ENCODE assay signal across 21 cellular contexts in genomic region chr5:57505640-57506039, GRCh38. TPM values are rescaled to one million over a fixed set of nuclear protein-coding genes. Genes with fewer than 3 reads are reported as not detected.
DNase-seq lines count a peak whose midpoint lies in the region; ATAC-seq and TF ChIP-seq lines count a peak whose summit lies in the region.
"Had no signal": no experiment of that assay in that cellular context is flagged by ENCODE, and none has a peak within 500 bp of the region (broad histone marks: within the 10 kb centered on the region; RNA-seq: fewer than 3 reads in every experiment).

No MANE protein-coding gene starts in this region.

- H3K4me2 ChIP-seq in SK-N-SH (no peak overlapping the region), HCT116 (ENCODE audit: low read length) (no peak overlapping the region), neural cell (ENCODE audit: low read length) (peak overlapping the region; percentile 62)
- H3K4me2 ChIP-seq: GM23338 had no signal

- H3K4me1 ChIP-seq in SK-N-SH (ENCODE audit: control insufficient read depth in 1 of 2, insufficient read depth in 2 of 2, low read depth in 1 of 2, low read length in 1 of 2) (peaks cover 6 to 15% of the 10 kb centered on the region in 2 experiments; a peak in 3 of 4 replicates), HCT116 (ENCODE audit: control insufficient read depth in 1 of 2, insufficient read depth in 2 of 2, low read length in 2 of 2) (peaks cover 3 to 17% of the 10 kb centered on the region in 2 experiments; a peak in 3 of 4 replicates)
- H3K4me1 ChIP-seq: HAP-1 had no signal

- H2AFZ ChIP-seq in SK-N-SH (ENCODE audit: low read depth) (peak overlapping the region; percentile 12; the same call in 1 of the 2 replicates), HCT116 (ENCODE audit: low read depth, low read length, poor library complexity, severe bottlenecking) (peak overlapping the region; percentile 18), neural cell (ENCODE audit: low read depth, low read length) (no peak overlapping the region)
- H2AFZ ChIP-seq: GM23338 had no signal

- no peak for TF ChIP-seq EP300 in SK-N-SH (IDR thresholded peaks at IDR 0.05; ENCODE audit: borderline replicate concordance in 1 of 2, low read depth in 1 of 2, low read length in 1 of 2)
- peak; percentile 39 for TF ChIP-seq EP300 in neural cell (conservative IDR thresholded peaks at IDR 0.05; ENCODE audit: poor library complexity, severe bottlenecking)

- no peak overlapping the region for H3K27ac Mint-ChIP-seq in activated T-helper 2 cell treated with anti-CD3 and anti-CD28 coated beads, Interferon-gamma antibody, Interleukin-2, Interleukin-4, amounts not matched to agents 10 μg/mL and 5 μg/mL and 100 μg/mL, durations not matched to agents 14 hours and 24 hours and 36 hours
- H3K27ac Mint-ChIP-seq: CD4-positive, CD25-positive, alpha-beta regulatory T cell; GM23338 had no signal

- intact Hi-C loops in HCT116 (cut with micrococcal nuclease): no loop called here
- intact Hi-C loops in activated T-helper 2 cell treated with anti-CD3 and anti-CD28 coated beads, Interferon-gamma antibody, Interleukin-2, Interleukin-4, amounts not matched to agents 10 μg/mL and 5 μg/mL and 100 μg/mL, durations not matched to agents 14 hours and 24 hours and 36 hours (cut with micrococcal nuclease): no loop called here

- no peak for TF ChIP-seq CTCF in SK-N-SH (IDR thresholded peaks at IDR 0.05)
- TF ChIP-seq CTCF in HCT116 (IDR thresholded peaks at IDR 0.05 in 2 of 3, conservative IDR thresholded peaks at IDR 0.05 in 1 of 3; ENCODE audit: borderline replicate concordance in 1 of 3, insufficient read depth in 1 of 3, low read depth in 2 of 3, low read length in 2 of 3): no peak
- TF ChIP-seq CTCF in WERI-Rb-1 (IDR thresholded peaks at IDR 0.05; ENCODE audit: low read depth, low read length): no peak
- TF ChIP-seq CTCF in neural cell (IDR thresholded peaks at IDR 0.05; ENCODE audit: poor library complexity, severe bottlenecking): no peak

- no peaks in the 10 kb centered on the region for H3K9me3 Mint-ChIP-seq in activated T-helper 2 cell treated with anti-CD3 and anti-CD28 coated beads, Interferon-gamma antibody, Interleukin-2, Interleukin-4, amounts not matched to agents 10 μg/mL and 5 μg/mL and 100 μg/mL, durations not matched to agents 14 hours and 24 hours and 36 hours
- H3K9me3 Mint-ChIP-seq: GM23338 had no signal

- CTCF ChIA-PET in SK-N-SH (lab: Yijun Ruan, JAX): interaction anchor here (1.2 kb wide), 1 partner anchor 955 kb away, joined by 3 read pairs; no protein-coding TSS in a partner anchor
- CTCF ChIA-PET in HCT116 (lab: Charles Lee): no interaction called here

- peaks cover 13% of the 10 kb centered on the region for H3K4me1 Mint-ChIP-seq in activated T-helper 2 cell treated with anti-CD3 and anti-CD28 coated beads, Interferon-gamma antibody, Interleukin-2, Interleukin-4, amounts not matched to agents 10 μg/mL and 5 μg/mL and 100 μg/mL, durations not matched to agents 14 hours and 24 hours and 36 hours (ENCODE audit: low read depth)
- H3K4me1 Mint-ChIP-seq: CD4-positive, CD25-positive, alpha-beta regulatory T cell; GM23338 had no signal

- H3K27me3 ChIP-seq in SK-N-SH (ENCODE audit: insufficient read depth) (no peaks in the 10 kb centered on the region), HCT116 (ENCODE audit: insufficient read depth, low read length) (no peaks in the 10 kb centered on the region), WERI-Rb-1 (ENCODE audit: insufficient read depth, low read depth, severe bottlenecking) (no peaks in the 10 kb centered on the region), neural cell (ENCODE audit: insufficient read depth, low read depth, low read length) (no peaks in the 10 kb centered on the region)

- no peaks in the 10 kb centered on the region for H3K9me2 ChIP-seq in SK-N-SH
- H3K9me2 ChIP-seq in HCT116 (ENCODE audit: insufficient read depth): no peaks in the 10 kb centered on the region
- H3K9me2 ChIP-seq in neural cell (ENCODE audit: insufficient read depth, low read length): no peaks in the 10 kb centered on the region

- H3K9me3 ChIP-seq in SK-N-SH: no peaks in the 10 kb centered on the region
- no peaks in the 10 kb centered on the region for H3K9me3 ChIP-seq in HCT116 (ENCODE audit: control insufficient read depth in 1 of 2, insufficient read depth in 1 of 2, low read depth in 1 of 2, low read length in 2 of 2)
- H3K9me3 ChIP-seq in WERI-Rb-1 (ENCODE audit: severe bottlenecking): no peaks in the 10 kb centered on the region
- no peaks in the 10 kb centered on the region for H3K9me3 ChIP-seq in neural cell (ENCODE audit: low read length)
- H3K9me3 ChIP-seq: HAP-1 had no signal

- H3K36me3 Mint-ChIP-seq in activated T-helper 2 cell treated with anti-CD3 and anti-CD28 coated beads, Interferon-gamma antibody, Interleukin-2, Interleukin-4, amounts not matched to agents 10 μg/mL and 5 μg/mL and 100 μg/mL, durations not matched to agents 14 hours and 24 hours and 36 hours (ENCODE audit: low read depth): no peaks in the 10 kb centered on the region
- H3K36me3 Mint-ChIP-seq: CD4-positive, CD25-positive, alpha-beta regulatory T cell had no signal

- H3K27ac ChIP-seq in SK-N-SH (ENCODE audit: low read depth in 2 of 2, low read length in 1 of 2) (no peak overlapping the region; a peak in 2 of 4 replicates), HCT116 (ENCODE audit: low read depth, low read length) (no peak overlapping the region), WERI-Rb-1 (no peak overlapping the region), neural cell (ENCODE audit: low read length) (peak overlapping the region; percentile 80)
- H3K27ac ChIP-seq: RWPE1, SK-N-MC had no signal

- POLR2A ChIA-PET in SK-N-SH (lab: Yijun Ruan, JAX) (no interaction called here), HCT116 (lab: Charles Lee) (no interaction called here)

- H4K20me1 ChIP-seq in SK-N-SH (ENCODE audit: insufficient read depth) (no peaks in the 10 kb centered on the region), HCT116 (ENCODE audit: insufficient read depth) (no peaks in the 10 kb centered on the region), neural cell (ENCODE audit: insufficient read depth) (no peaks in the 10 kb centered on the region)

- TF ChIP-seq RAD21 in SK-N-SH (IDR thresholded peaks at IDR 0.05; ENCODE audit: low read length) (no peak), HCT116 (IDR thresholded peaks at IDR 0.05; ENCODE audit: low read depth) (no peak), neural cell (conservative IDR thresholded peaks at IDR 0.05) (no peak)

- H3K4me3 ChIP-seq in SK-N-SH (ENCODE audit: low read depth in 2 of 2, low read length in 1 of 2) (no peak overlapping the region), HCT116 (replicated peaks in 1 of 2; ENCODE audit: low read depth in 1 of 2, low read length in 2 of 2) (no peak overlapping the region), WERI-Rb-1 (ENCODE audit: low read depth, low read length) (peak overlapping the region; percentile 19; the same call in 1 of the 2 replicates), neural cell (ENCODE audit: low read length) (peak overlapping the region; percentile 42)
- H3K4me3 ChIP-seq: GM23338, HAP-1, SK-N-MC had no signal

- WGBS in SK-N-SH (ENCODE audit: low lambda C conversion rate): 88% methylated on average over 5 of the region's 5 CpGs

- ATAC-seq in SK-N-SH treated with all-trans-retinoic acid at 6 μM for 48 hours: no peak
- ATAC-seq in HCT116: no peak
- ATAC-seq: GM23338 had no signal

- BruUV-seq in HCT116 (replicated peaks; lab: Mats Ljungman, UMichigan): no TSS peak

- no peak overlapping the region for H3K4me3 Mint-ChIP-seq in activated T-helper 2 cell treated with anti-CD3 and anti-CD28 coated beads, Interferon-gamma antibody, Interleukin-2, Interleukin-4, amounts not matched to agents 10 μg/mL and 5 μg/mL and 100 μg/mL, durations not matched to agents 14 hours and 24 hours and 36 hours (ENCODE audit: low read depth)
- H3K4me3 Mint-ChIP-seq: CD4-positive, CD25-positive, alpha-beta regulatory T cell; GM23338 had no signal

- H3F3A ChIP-seq in SK-N-SH (replicated peaks; ENCODE audit: insufficient read depth): no peaks in the 10 kb centered on the region
- H3F3A ChIP-seq in neural cell (ENCODE audit: insufficient read depth, low read length, poor library complexity, severe bottlenecking): no peaks in the 10 kb centered on the region

- no peaks in the 10 kb centered on the region for H3K79me2 ChIP-seq in SK-N-SH (ENCODE audit: insufficient read depth)
- no peaks in the 10 kb centered on the region for H3K79me2 ChIP-seq in HCT116 (ENCODE audit: insufficient read depth, low read length)
- H3K79me2 ChIP-seq in neural cell (replicated peaks; ENCODE audit: insufficient read depth, low read length): no peaks in the 10 kb centered on the region

- TF ChIP-seq POLR2A in HCT116 (IDR thresholded peaks at IDR 0.05; ENCODE audit: borderline replicate concordance, extremely low read depth, insufficient read depth, insufficient read length): no peak

- DNase-seq in SK-N-SH (no peak), HCT116 (ENCODE audit: low read depth, low spot score) (no peak), WERI-Rb-1 (peak; percentile 74), HT-29 (ENCODE audit: low spot score) (no peak), activated gamma-delta T cell treated with Interleukin-2 at 50 U/mL for 16 hours (no peak)
- no peak for DNase-seq in activated T-helper 2 cell treated with anti-CD3 and anti-CD28 coated beads, Interferon-gamma antibody, Interleukin-2, Interleukin-4, amounts not matched to agents 10 μg/mL and 5 μg/mL and 100 μg/mL, durations not matched to agents 14 hours and 24 hours and 36 hours (ENCODE audit: low spot score)
- DNase-seq: 8988T; CD4-positive, CD25-positive, alpha-beta regulatory T cell; NCI-H1092; NCI-H1436 treated with DMSO at 0.1 percent for 48 hours; NCI-H187 treated with DMSO at 0.1 percent for 48 hours; NCI-H2171 treated with DMSO at 0.1 percent for 48 hours; NCI-H345; NCI-H510A treated with DMSO at 0.1 percent for 48 hours; SIG-M5 had no signal

- H3K36me3 ChIP-seq in SK-N-SH (replicated peaks in 1 of 2; ENCODE audit: control insufficient read depth in 1 of 2, insufficient read depth in 2 of 2, low read length in 1 of 2) (no peaks in the 10 kb centered on the region), HCT116 (ENCODE audit: control insufficient read depth in 1 of 2, insufficient read depth in 2 of 2, low read length in 2 of 2) (no peaks in the 10 kb centered on the region), WERI-Rb-1 (no peaks in the 10 kb centered on the region), neural cell (ENCODE audit: insufficient read depth, low read length) (no peaks in the 10 kb centered on the region)
- H3K36me3 ChIP-seq: HAP-1 had no signal

- H3K9ac ChIP-seq in SK-N-SH (no peak overlapping the region), HCT116 (ENCODE audit: low read length) (no peak overlapping the region), neural cell (ENCODE audit: low read length) (peak overlapping the region; percentile 54)

- RAD21 ChIA-PET in HCT116 (lab: Charles Lee; ENCODE audit: low non-redundant PET in 1 of 2, low total read pairs in 2 of 2, uncharacterized antibody in 2 of 2, unreplicated experiment in 2 of 2): interaction anchor here in 1 of 2 experiments (0.5 kb wide), 1 partner anchor 587 kb away, joined by 4 read pairs; no protein-coding TSS in a partner anchor

- H3K27me3 Mint-ChIP-seq in activated T-helper 2 cell treated with anti-CD3 and anti-CD28 coated beads, Interferon-gamma antibody, Interleukin-2, Interleukin-4, amounts not matched to agents 10 μg/mL and 5 μg/mL and 100 μg/mL, durations not matched to agents 14 hours and 24 hours and 36 hours (ENCODE audit: low read depth): peaks cover 21% of the 10 kb centered on the region

RNA-seq across cellular contexts. Expression of gene ACTBL2, which starts 23.0 kb away (rescaled TPM):
- 0.99 and 1.0 TPM in 2 replicates for polyA plus RNA-seq in SK-N-SH (2012; rRNA removed)
- 0.80 and 0.85 TPM in 2 replicates for polyA plus RNA-seq in SK-N-SH (2012; cell fraction: cytosol; rRNA removed)
- polyA plus RNA-seq in SK-N-SH (2012; cell fraction: nucleus; rRNA removed): 0.65 and 1.1 TPM in 2 replicates
- total RNA-seq in HCT116 (2021; ENCODE audit: unreplicated experiment): 0.07 TPM
- 0.03 TPM in 1 of 2 replicates, not detected in the other for polyA plus RNA-seq in HCT116 (2012)
- polyA plus RNA-seq in neural cell: not detected in 2 replicates
- not detected in 2 replicates for polyA minus RNA-seq in neural cell
- total RNA-seq in activated T-helper 2 cell treated with anti-CD3 and anti-CD28 coated beads, Interferon-gamma antibody, Interleukin-2, Interleukin-4, amounts not matched to agents 10 μg/mL and 5 μg/mL and 100 μg/mL, durations not matched to agents 14 hours and 24 hours and 36 hours: not detected in 2 replicates
- total RNA-seq in HT-29 (2014; rRNA removed; shearing (Covaris generic)): 0.16 and 0.51 TPM in 2 replicates
- total RNA-seq: CD4-positive, CD25-positive, alpha-beta regulatory T cell; GM23338 had no signal
- polyA plus RNA-seq: CD4-positive, CD25-positive, alpha-beta regulatory T cell; GM23338 had no signal

Comparison
In these comparisons a context has a peak if more than half of its experiments do, and no peak if none do; other contexts are left out.
1. H3K4me3 ChIP-seq: peak in WERI-Rb-1 (single experiment) and neural cell (single experiment); none in SK-N-SH (0 of 2) and HCT116 (0 of 2).